ENCODE assay signal across 8 cellular contexts in the genomic region with DNA sequence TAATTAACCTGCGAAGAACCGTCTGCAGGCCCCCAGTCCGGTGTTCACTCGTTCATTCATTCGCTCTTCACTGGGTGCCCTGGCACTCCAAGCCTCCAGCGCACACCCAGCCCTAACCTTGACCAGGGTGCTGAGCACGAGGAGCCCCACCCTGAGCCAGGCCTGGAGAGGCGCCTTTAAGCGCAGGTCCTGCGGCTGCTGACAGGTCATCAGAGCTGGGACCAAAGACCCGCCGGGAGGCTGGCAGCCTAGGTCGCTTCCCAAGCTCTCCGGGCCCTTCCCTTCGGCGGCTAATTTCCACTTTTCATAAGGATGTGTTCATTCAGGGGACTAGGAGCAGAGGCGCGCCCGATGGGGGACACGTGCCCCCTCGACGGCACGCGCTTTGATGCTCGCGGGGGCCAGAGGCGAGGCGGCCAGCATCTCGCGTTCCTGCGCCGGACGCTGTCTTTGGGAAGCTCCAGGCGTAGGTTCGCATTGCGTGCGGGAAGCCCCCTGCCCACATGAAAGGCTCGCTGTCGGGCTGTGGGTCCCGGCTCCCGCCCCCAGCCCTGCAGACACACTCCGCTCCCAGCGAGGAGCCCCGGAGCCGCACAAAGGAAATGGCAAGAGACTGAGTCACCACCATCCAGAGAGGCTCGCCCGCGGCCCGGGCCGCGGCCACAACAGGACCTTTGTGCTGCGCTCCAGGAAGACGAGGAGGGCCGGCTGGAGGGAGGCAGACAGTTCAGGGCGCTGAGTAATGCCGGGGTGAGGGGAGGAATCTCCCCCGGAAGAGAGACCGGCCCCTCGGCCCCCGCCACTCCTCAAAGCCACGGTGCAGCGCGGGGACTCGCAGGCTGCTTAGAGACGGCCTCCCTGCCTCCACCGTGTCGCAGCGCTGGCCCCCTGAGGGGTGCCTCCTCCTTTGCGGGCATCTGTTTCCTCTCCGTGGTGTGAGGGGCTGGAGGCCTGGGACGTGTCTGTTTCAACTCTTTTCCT.
DNase-seq lines count a peak whose midpoint lies in the region; ATAC-seq and TF ChIP-seq lines count a peak whose summit lies in the region.

No MANE protein-coding gene starts in this region.

- no peak overlapping the region for H3K9ac ChIP-seq in colonic mucosa (ENCODE audit: low read depth in 2 of 2, low read length in 2 of 2)

- peak; percentile 67 for ATAC-seq in naive thymus-derived CD4-positive, alpha-beta T cell
- ATAC-seq in GM21423 (IDR thresholded peaks at IDR 0.05; ENCODE audit: unreplicated experiment), result no peak

- no peaks in the 10 kb centered on the region for H3K9me3 ChIP-seq in naive thymus-derived CD4-positive, alpha-beta T cell (ENCODE audit: control insufficient read depth in 2 of 3, low read length in 3 of 3)
- no peaks in the 10 kb centered on the region for H3K9me3 ChIP-seq in colonic mucosa

- H3K27ac Mint-ChIP-seq in Calu3 (ENCODE audit: unreplicated experiment) (peak overlapping the region; percentile 98), endothelial cell (ENCODE audit: unreplicated experiment) (no peak overlapping the region)
- no peak overlapping the region for H3K27ac Mint-ChIP-seq in naive thymus-derived CD4-positive, alpha-beta T cell

- peaks cover 3% of the 10 kb centered on the region for H3K9me3 Mint-ChIP-seq in Calu3 (ENCODE audit: low read depth, unreplicated experiment)
- no peaks in the 10 kb centered on the region for H3K9me3 Mint-ChIP-seq in endothelial cell (ENCODE audit: unreplicated experiment)
- H3K9me3 Mint-ChIP-seq in naive thymus-derived CD4-positive, alpha-beta T cell, result no peaks in the 10 kb centered on the region

- no peaks in the 10 kb centered on the region for H3K27me3 ChIP-seq in naive thymus-derived CD4-positive, alpha-beta T cell (ENCODE audit: control insufficient read depth in 2 of 2, insufficient read depth in 2 of 2, low read length in 2 of 2)
- no peaks in the 10 kb centered on the region for H3K27me3 ChIP-seq in colonic mucosa

- CTCF ChIA-PET in Calu3 (lab: Charles Lee), result interaction anchor here (0.8 to 4.1 kb wide), 7 partner anchors 16 to 446 kb away, joined by 3 to 33 read pairs (median 5); no protein-coding TSS in a partner anchor
- CTCF ChIA-PET in naive thymus-derived CD4-positive, alpha-beta T cell (lab: Charles Lee), result no interaction called here

- H3K27ac ChIP-seq in naive thymus-derived CD4-positive, alpha-beta T cell (ENCODE audit: low read depth, low read length), result no peak overlapping the region
- H3K27ac ChIP-seq in colonic mucosa, result no peak overlapping the region

- no peaks in the 10 kb centered on the region for H3K36me3 ChIP-seq in naive thymus-derived CD4-positive, alpha-beta T cell (ENCODE audit: control insufficient read depth in 2 of 3, insufficient read depth in 3 of 3, low read length in 3 of 3)
- no peaks in the 10 kb centered on the region for H3K36me3 ChIP-seq in colonic mucosa

- TF ChIP-seq CTCF in Calu3 (IDR thresholded peaks at IDR 0.05; ENCODE audit: unreplicated experiment) (no peak), endothelial cell (IDR thresholded peaks at IDR 0.05; ENCODE audit: unreplicated experiment) (no peak), colonic mucosa (IDR thresholded peaks at IDR 0.05) (no peak)

- no peak overlapping the region for H3K4me3 ChIP-seq in naive thymus-derived CD4-positive, alpha-beta T cell (ENCODE audit: low read length)
- no peak overlapping the region for H3K4me3 ChIP-seq in colonic mucosa

- H3K4me3 Mint-ChIP-seq in Calu3 (ENCODE audit: low read depth, unreplicated experiment) (peak overlapping the region; percentile 63), endothelial cell (ENCODE audit: unreplicated experiment) (no peak overlapping the region)
- H3K4me3 Mint-ChIP-seq in naive thymus-derived CD4-positive, alpha-beta T cell, result peak overlapping the region in 7 of 10 donors; percentile 13 to 58 (median 29)

- H3K27me3 Mint-ChIP-seq in Calu3 (ENCODE audit: unreplicated experiment) (no peaks in the 10 kb centered on the region), endothelial cell (ENCODE audit: unreplicated experiment) (peaks cover 10% of the 10 kb centered on the region)
- H3K27me3 Mint-ChIP-seq in naive thymus-derived CD4-positive, alpha-beta T cell, result peaks cover 16 to 30% (median 25%) of the 10 kb centered on the region in 5 donors

- H3K4me1 Mint-ChIP-seq in Calu3 (ENCODE audit: low read depth, unreplicated experiment) (peaks cover 86% of the 10 kb centered on the region), endothelial cell (ENCODE audit: unreplicated experiment) (peaks cover 24% of the 10 kb centered on the region)
- H3K4me1 Mint-ChIP-seq in naive thymus-derived CD4-positive, alpha-beta T cell, result peaks cover 0 to 15% (median 7%) of the 10 kb centered on the region in 7 donors

- POLR2A ChIA-PET in naive thymus-derived CD4-positive, alpha-beta T cell (lab: Charles Lee), result no interaction called here

- no TSS peak for BruUV-seq in Calu3 (replicated peaks; lab: Mats Ljungman, UMichigan)

- H3K36me3 Mint-ChIP-seq in Calu3 (ENCODE audit: insufficient read depth, unreplicated experiment), result peaks cover 32% of the 10 kb centered on the region
- peaks cover 6% of the 10 kb centered on the region for H3K36me3 Mint-ChIP-seq in endothelial cell (ENCODE audit: low read depth, unreplicated experiment)
- H3K36me3 Mint-ChIP-seq in naive thymus-derived CD4-positive, alpha-beta T cell, result no peaks in the 10 kb centered on the region

- peak; percentile 98 for DNase-seq in Calu3
- peak; percentile 37 for DNase-seq in NOMO-1 treated with dmso at 0.1 percent for 144 hours (lab: John Stamatoyannopoulos, UW; ENCODE audit: unreplicated experiment)
- peak; percentile 44 for DNase-seq in endothelial cell (ENCODE audit: low spot score)
- DNase-seq in naive thymus-derived CD4-positive, alpha-beta T cell, result peak in 1 of 9 donors; percentile 29
- no peak for DNase-seq in colonic mucosa
- DNase-seq in NCI-H2171 treated with DMSO at 0.1 percent for 48 hours (lab: John Stamatoyannopoulos, UW), result no peak
- no peak for DNase-seq in NCI-H2227 (lab: John Stamatoyannopoulos, UW; ENCODE audit: unreplicated experiment)

- H3K4me1 ChIP-seq in naive thymus-derived CD4-positive, alpha-beta T cell (ENCODE audit: control insufficient read depth in 2 of 2, insufficient read depth in 2 of 2, low read length in 2 of 2), result no peaks in the 10 kb centered on the region
- H3K4me1 ChIP-seq in colonic mucosa, result no peaks in the 10 kb centered on the region

- intact Hi-C loops in Calu3 (cut with micrococcal nuclease; ENCODE audit: unreplicated experiment), result loop anchor here (5.0 kb wide), 5 partner anchors 37 to 453 kb away; no protein-coding TSS in a partner anchor
- intact Hi-C loops in naive thymus-derived CD4-positive, alpha-beta T cell (cut with micrococcal nuclease), result no loop called here
- intact Hi-C loops in colonic mucosa (cut with DNase I), result loop anchor here (10.0 kb wide), 1 partner anchor 65 kb away; no protein-coding TSS in a partner anchor

Comparison
In these comparisons a context has a peak if more than half of its experiments do, and no peak if none do; other contexts are left out.
1. DNase-seq: peak in Calu3 (single experiment), NOMO-1 treated with dmso at 0.1 percent for 144 hours (single experiment) and endothelial cell (single experiment); none in colonic mucosa (single experiment), NCI-H2171 treated with DMSO at 0.1 percent for 48 hours (single experiment) and NCI-H2227 (single experiment).
2. intact Hi-C loops: an anchor here in Calu3 (5.0 kb wide) and colonic mucosa (10.0 kb wide); none called in naive thymus-derived CD4-positive, alpha-beta T cell.